In the genomic region with DNA sequence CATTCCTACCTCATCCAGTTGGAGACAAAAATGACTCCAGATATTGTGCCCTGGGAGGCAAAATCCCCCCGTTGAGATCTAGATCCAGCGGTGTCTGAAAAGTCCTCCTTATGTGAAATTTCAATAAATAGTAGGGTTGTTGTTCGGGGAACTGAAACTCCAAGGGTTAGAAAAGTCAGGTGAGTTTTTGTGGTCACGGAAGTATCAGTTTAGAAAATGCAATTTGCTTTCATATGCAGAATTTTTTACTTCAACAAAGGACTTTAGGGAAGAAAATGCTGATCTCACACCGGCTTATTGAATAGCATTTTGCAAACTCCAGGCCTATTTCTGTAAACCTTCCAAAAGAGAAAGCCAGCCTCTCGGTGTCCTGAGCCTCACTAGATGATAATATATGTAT, we compare ENCODE assay signal across 20 cellular contexts.
DNase-seq lines count a peak whose midpoint lies in the region; ATAC-seq, FAIRE-seq and TF ChIP-seq lines count a peak whose summit lies in the region.
"Had no signal": no experiment of that assay in that cellular context is flagged by ENCODE, and none has a peak within 500 bp of the region (broad histone marks: within the 10 kb centered on the region; RNA-seq: fewer than 3 reads in every experiment).

No MANE protein-coding gene starts in this region.

- in situ Hi-C loops in SK-MEL-5 (cut with HindIII; ENCODE audit: low pct_unique_long_range_greater_than_20kb, low sequenced_read_pairs) = no loop called here

- DNase-seq in GM12891 (ENCODE audit: insufficient read length, low spot score) (no peak), SK-MEL-5 (ENCODE audit: low read depth, low spot score) (peak; percentile 47)
- no peak for DNase-seq in stimulated activated naive CD8-positive, alpha-beta T cell treated with anti-CD3 and anti-CD28 coated beads, Interleukin-15, Interleukin-2, amounts not matched to agents 100 U/mL and 50 U/mL, for 24 hours
- no peak for DNase-seq in stimulated activated naive CD8-positive, alpha-beta T cell treated with anti-CD3 and anti-CD28 coated beads, Interleukin-15, amount 100 ng/mL, for 72 hours
- DNase-seq in activated effector memory CD4-positive, alpha-beta T cell treated with anti-CD3 and anti-CD28 coated beads, Interleukin-2, amount 50 U/mL, for 16 hours = no peak
- DNase-seq in stimulated activated naive CD4-positive, alpha-beta T cell (lab: John Stamatoyannopoulos, UW) = no peak
- DNase-seq: ACHN; activated CD4-positive, alpha-beta T cell treated with anti-CD3 and anti-CD28 coated beads for 36 hours; activated gamma-delta T cell treated with Interleukin-2 at 50 U/mL for 16 hours; central memory CD4-positive, alpha-beta T cell; GDM1; NCI-H1436; NCI-H2171 treated with DMSO at 0.1 percent for 48 hours; NCI-H748 treated with DMSO at 0.1 percent for 48 hours; transverse colon had no signal

- no peaks in the 10 kb centered on the region for H3K9me3 Mint-ChIP-seq in stimulated activated naive CD8-positive, alpha-beta T cell treated with anti-CD3 and anti-CD28 coated beads, Interleukin-15, amount 100 ng/mL, for 72 hours

- H3K27ac Mint-ChIP-seq in stimulated activated naive CD8-positive, alpha-beta T cell treated with anti-CD3 and anti-CD28 coated beads, Interleukin-15, amount 100 ng/mL, for 72 hours = no peak overlapping the region
- H3K27ac Mint-ChIP-seq: activated CD4-positive, alpha-beta T cell treated with anti-CD3 and anti-CD28 coated beads for 36 hours; stimulated activated memory B cell treated with anti-CD40 and anti-IgM and Interleukin-4, amounts not matched to agents 10 μg/mL and 1 μg/mL and 100 μg/mL, for 72 hours had no signal

- H3K4me1 Mint-ChIP-seq in stimulated activated naive CD8-positive, alpha-beta T cell treated with anti-CD3 and anti-CD28 coated beads, Interleukin-15, amount 100 ng/mL, for 72 hours = no peaks in the 10 kb centered on the region

- no peaks in the 10 kb centered on the region for H3K27me3 Mint-ChIP-seq in stimulated activated naive CD8-positive, alpha-beta T cell treated with anti-CD3 and anti-CD28 coated beads, Interleukin-15, amount 100 ng/mL, for 72 hours

- no peak for TF ChIP-seq POLR2A in GM12891 (IDR thresholded peaks at IDR 0.05; ENCODE audit: low read depth, low read length)

- FAIRE-seq in GM12891 (lab: Jason Lieb, UNC) = no peak
- FAIRE-seq: frontal cortex, TTC549 had no signal

- no peak overlapping the region for H3K4me3 Mint-ChIP-seq in stimulated activated naive CD8-positive, alpha-beta T cell treated with anti-CD3 and anti-CD28 coated beads, Interleukin-15, amount 100 ng/mL, for 72 hours
- H3K4me3 Mint-ChIP-seq: activated CD4-positive, alpha-beta T cell treated with anti-CD3 and anti-CD28 coated beads for 36 hours; stimulated activated memory B cell treated with anti-CD40 and anti-IgM and Interleukin-4, amounts not matched to agents 10 μg/mL and 1 μg/mL and 100 μg/mL, for 72 hours had no signal

- ATAC-seq in GM21367 (IDR thresholded peaks at IDR 0.05; ENCODE audit: unreplicated experiment) (peak; percentile 84), HG03280 (IDR thresholded peaks at IDR 0.05; ENCODE audit: unreplicated experiment) (peak; percentile 52)
- no peak for ATAC-seq in stimulated activated naive CD8-positive, alpha-beta T cell treated with anti-CD3 and anti-CD28 coated beads, Interleukin-15, Interleukin-2, amounts not matched to agents 100 U/mL and 50 U/mL, for 24 hours
- ATAC-seq in stimulated activated naive CD8-positive, alpha-beta T cell treated with anti-CD3 and anti-CD28 coated beads, Interleukin-15, amount 100 ng/mL, for 72 hours = no peak
- ATAC-seq: activated CD4-positive, alpha-beta T cell treated with anti-CD3 and anti-CD28 coated beads for 36 hours; stimulated activated memory B cell treated with anti-CD40 and anti-IgM and Interleukin-4, amounts not matched to agents 10 μg/mL and 1 μg/mL and 100 μg/mL, for 72 hours had no signal

TF ChIP-seq in GM12891, 5 proteins besides CTCF, POLR2A, EP300 and RAD21:
- TF ChIP-seq POLR2AphosphoS5 (IDR thresholded peaks at IDR 0.05; ENCODE audit: low read depth, low read length) (no peak), SPI1 (IDR thresholded peaks at IDR 0.05; ENCODE audit: low read depth, low read length) (peak; percentile 85), TAF1 (IDR thresholded peaks at IDR 0.05; ENCODE audit: low read depth, low read length) (no peak)

Comparison
In these comparisons a context has a peak if more than half of its experiments do, and no peak if none do; other contexts are left out.
1. ATAC-seq: peak in GM21367 (single experiment) and HG03280 (single experiment); none in stimulated activated naive CD8-positive, alpha-beta T cell treated with anti-CD3 and anti-CD28 coated beads, Interleukin-15, Interleukin-2, amounts not matched to agents 100 U/mL and 50 U/mL, for 24 hours (single experiment) and stimulated activated naive CD8-positive, alpha-beta T cell treated with anti-CD3 and anti-CD28 coated beads, Interleukin-15, amount 100 ng/mL, for 72 hours (single experiment).